Comparison of ENCODE assay signal across 14 cellular contexts in genomic region chr17:45309400-45309799, GRCh38. TPM values are rescaled to one million over a fixed set of nuclear protein-coding genes. Genes with fewer than 3 reads are reported as not detected.
A peak's percentile ranks its signal among the peaks of the same experiment; 100 is the strongest.
DNase-seq lines count a peak whose midpoint lies in the region; ATAC-seq and TF ChIP-seq lines count a peak whose summit lies in the region.
"Had no signal": no experiment of that assay in that cellular context is flagged by ENCODE, and none has a peak within 500 bp of the region (broad histone marks: within the 10 kb centered on the region; RNA-seq: fewer than 3 reads in every experiment).

No MANE protein-coding gene starts in this region.

- peak overlapping the region; percentile 67 to 98 (median 96) for H3K27ac ChIP-seq in stomach
- H3K27ac ChIP-seq in caudate nucleus (ENCODE audit: low read depth, low read length): no peak overlapping the region
- H3K27ac ChIP-seq: HL-60 had no signal

- no peak for TF ChIP-seq EP300 in stomach (IDR thresholded peaks at IDR 0.05)

- CTCF ChIA-PET in T-cell (lab: Charles Lee): no interaction called here

- no peaks in the 10 kb centered on the region for H3K27me3 ChIP-seq in stomach

- POLR2A ChIA-PET in T-cell (lab: Charles Lee): interaction anchor here in 1 of 2 donors (0.5 kb wide), 1 partner anchor 232 kb away, joined by 3 read pairs; no protein-coding TSS in a partner anchor

- peaks cover 89 to 100% (median 99%) of the 10 kb centered on the region in 4 donors for H3K4me1 ChIP-seq in stomach

- peaks cover 82% of the 10 kb centered on the region for H3K4me1 Mint-ChIP-seq in activated T-cell treated with anti-CD3 and anti-CD28 coated beads, Interleukin-2, amount 50 U/mL, for 4 hours (ENCODE audit: low read depth)
- H3K4me1 Mint-ChIP-seq in T-cell: peaks cover 78 to 86% (median 83%) of the 10 kb centered on the region in 3 donors
- H3K4me1 Mint-ChIP-seq in immature natural killer cell: peaks cover 68 to 77% of the 10 kb centered on the region in 2 donors

- H3K36me3 ChIP-seq in stomach: no peaks in the 10 kb centered on the region

- H3K4me3 ChIP-seq in stomach: no peak overlapping the region

- DNase-seq in activated T-cell treated with anti-CD3 and anti-CD28 coated beads, Interleukin-2, amount 50 U/mL, for 4 hours: no peak
- DNase-seq in activated T-cell treated with anti-CD3 and anti-CD28 coated beads, Interleukin-2, amount 50 U/mL, for 48 hours: no peak
- no peak for DNase-seq in T-cell
- DNase-seq in immature natural killer cell: no peak
- DNase-seq in stomach: no peak
- no peak for DNase-seq in caudate nucleus (lab: John Stamatoyannopoulos, UW)
- DNase-seq: DMS53, kidney glomerular epithelial cell had no signal

- H3K9me3 ChIP-seq in stomach: no peaks in the 10 kb centered on the region

- intact Hi-C loops in stomach (cut with DNase I; ENCODE audit: low total_unique reads): no loop called here

- H3K4me3 Mint-ChIP-seq in activated T-cell treated with anti-CD3 and anti-CD28 coated beads, Interleukin-2, amount 50 U/mL, for 4 hours: peak overlapping the region; percentile 19
- no peak overlapping the region for H3K4me3 Mint-ChIP-seq in T-cell
- peak overlapping the region in 1 of 5 donors; percentile 23 for H3K4me3 Mint-ChIP-seq in immature natural killer cell

- WGBS in stomach, 5 donors: 39 to 63% (median 48%) methylated on average over 2 to 4 of the region's 4 CpGs

- TF ChIP-seq CTCF in stomach (IDR thresholded peaks at IDR 0.05): no peak

- H3K36me3 Mint-ChIP-seq in activated T-cell treated with anti-CD3 and anti-CD28 coated beads, Interleukin-2, amount 50 U/mL, for 4 hours (ENCODE audit: insufficient read depth): peaks cover 47% of the 10 kb centered on the region
- H3K36me3 Mint-ChIP-seq in T-cell: peaks cover 16% of the 10 kb centered on the region
- no peaks in the 10 kb centered on the region for H3K36me3 Mint-ChIP-seq in immature natural killer cell

- no peaks in the 10 kb centered on the region for H3K27me3 Mint-ChIP-seq in activated T-cell treated with anti-CD3 and anti-CD28 coated beads, Interleukin-2, amount 50 U/mL, for 4 hours (ENCODE audit: low read depth)
- H3K27me3 Mint-ChIP-seq in T-cell (no peaks in the 10 kb centered on the region), immature natural killer cell (ENCODE audit: low read depth in 3 of 3) (peaks cover 0 to 4% (median 2%) of the 10 kb centered on the region in 3 donors)

- no peak for TF ChIP-seq POLR2A in stomach (IDR thresholded peaks at IDR 0.05)

- H3K27ac Mint-ChIP-seq in T-cell (peak overlapping the region; percentile 52 to 71), immature natural killer cell (peak overlapping the region; percentile 29 to 87 (median 68))

- H3K9me3 Mint-ChIP-seq in activated T-cell treated with anti-CD3 and anti-CD28 coated beads, Interleukin-2, amount 50 U/mL, for 4 hours: no peaks in the 10 kb centered on the region
- H3K9me3 Mint-ChIP-seq in T-cell (no peaks in the 10 kb centered on the region), immature natural killer cell (no peaks in the 10 kb centered on the region)

- ATAC-seq in activated T-cell treated with anti-CD3 and anti-CD28 coated beads, Interleukin-2, amount 50 U/mL, for 4 hours: no peak
- ATAC-seq in T-cell (replicated peaks in 1 of 4) (no peak), GM21515 (IDR thresholded peaks at IDR 0.05; ENCODE audit: unreplicated experiment) (no peak), HG02981 (IDR thresholded peaks at IDR 0.05; ENCODE audit: unreplicated experiment) (no peak)

RNA-seq across cellular contexts. Expression of gene MAP3K14, which starts 7.4 kb away (rescaled TPM):
- 10 to 100 TPM; 76.3 to 88.2 (median 85.8) TPM for total RNA-seq in activated T-cell treated with anti-CD3 and anti-CD28 coated beads, Interleukin-2, amount 50 U/mL, for 4 hours
- total RNA-seq in T-cell: 10 to 100 TPM; 34.4 to 49.8 (median 42.8) TPM
- 1 to 10 TPM; 1.0 to 3.4 (median 3.0) TPM for polyA plus RNA-seq in immature natural killer cell
- 10 to 100 TPM in 2 of 5 donors, 1 to 10 TPM in 3; 1.2 to 17.7 (median 9.7) TPM for total RNA-seq in stomach
- 10 to 100 TPM in 1 of 3 donors, 1 to 10 TPM in 2; 6.3 to 11.0 (median 6.4) TPM for polyA plus RNA-seq in stomach

RNA-seq across cellular contexts. Expression of gene SPATA32, which starts 47.5 kb away (rescaled TPM):
- total RNA-seq in activated T-cell treated with anti-CD3 and anti-CD28 coated beads, Interleukin-2, amount 50 U/mL, for 4 hours: under 1 TPM; 0.25 to 0.63 (median 0.27) TPM
- total RNA-seq in T-cell: under 1 TPM in 4 of 5 donors, not detected in 1; 0.37 to 0.55 (median 0.42) TPM
- under 1 TPM in 1 of 3 donors, not detected in 2; 0.16 TPM for polyA plus RNA-seq in immature natural killer cell
- total RNA-seq in stomach: not detected
- polyA plus RNA-seq in stomach: not detected
- total RNA-seq: astrocyte, glomerular endothelial cell had no signal
- polyA plus RNA-seq: AG04450 had no signal
